In the genomic region with DNA sequence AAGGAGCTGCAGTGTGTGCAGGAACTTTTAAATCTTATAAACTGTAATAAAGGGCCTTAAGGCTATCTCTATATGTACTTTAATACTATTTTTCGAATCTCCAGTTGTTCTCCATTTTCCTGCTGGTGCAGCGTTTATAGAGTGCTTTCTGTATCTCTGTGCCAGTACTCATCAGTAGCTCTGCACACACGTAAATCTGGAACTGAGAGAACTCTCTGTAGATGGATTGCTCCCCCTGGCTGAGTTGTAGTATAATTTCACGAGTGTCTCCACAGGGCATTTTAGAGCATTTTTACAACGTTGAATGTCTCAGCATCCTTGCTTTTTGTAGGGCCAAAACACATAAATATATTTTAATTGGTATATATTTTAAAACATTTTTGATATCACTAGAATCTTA, we compare ENCODE assay signal across 9 cellular contexts.
DNase-seq lines count a peak whose midpoint lies in the region; ATAC-seq and TF ChIP-seq lines count a peak whose summit lies in the region.
"Had no signal": no experiment of that assay in that cellular context is flagged by ENCODE, and none has a peak within 500 bp of the region (broad histone marks: within the 10 kb centered on the region; RNA-seq: fewer than 3 reads in every experiment).

No MANE protein-coding gene starts in this region.

- no peak overlapping the region for H3K9ac ChIP-seq in PC-3 (ENCODE audit: low read length)

- H3K4me3 Mint-ChIP-seq in effector memory CD8-positive, alpha-beta T cell = no peak overlapping the region
- H3K4me3 Mint-ChIP-seq: dendritic cell treated with granulocyte-macrophage colony-stimulating factor and Interleukin-4, amounts not matched to agents 40 ng/mL and 50 ng/mL, for 4 days had no signal

- no peaks in the 10 kb centered on the region for H3F3A ChIP-seq in PC-3 (ENCODE audit: low read length, unreplicated experiment)

- 0 out of 2 replicates have a peak, but pooled peaks cover 3% of the 10 kb centered on the region for H3K27me3 ChIP-seq in PC-3 (ENCODE audit: low read length)
- H3K27me3 ChIP-seq in left ventricle myocardium inferior (ENCODE audit: low read depth) = no peaks in the 10 kb centered on the region

- H3K9me2 ChIP-seq in PC-3 (replicated peaks; ENCODE audit: low read length) = no peaks in the 10 kb centered on the region

- H3K27ac Mint-ChIP-seq in effector memory CD8-positive, alpha-beta T cell = no peak overlapping the region
- H3K27ac Mint-ChIP-seq: dendritic cell treated with granulocyte-macrophage colony-stimulating factor and Interleukin-4, amounts not matched to agents 40 ng/mL and 50 ng/mL, for 4 days had no signal

- CTCF ChIA-PET in PC-3 (lab: Charles Lee) = interaction anchor here (1.0 kb wide), 1 partner anchor 511 kb away, joined by 5 read pairs; no protein-coding TSS in a partner anchor

- POLR2A ChIA-PET in PC-3 (lab: Charles Lee; ENCODE audit: unreplicated experiment) = no interaction called here

- no TSS peak for BruUV-seq in PC-3 (replicated peaks; lab: Mats Ljungman, UMichigan)

- no peak overlapping the region for H2AFZ ChIP-seq in PC-3 (ENCODE audit: low read length)

- H3K9me3 Mint-ChIP-seq in effector memory CD8-positive, alpha-beta T cell = peaks cover 0 to 2% of the 10 kb centered on the region in 2 donors
- H3K9me3 Mint-ChIP-seq: dendritic cell treated with granulocyte-macrophage colony-stimulating factor and Interleukin-4, amounts not matched to agents 40 ng/mL and 50 ng/mL, for 4 days had no signal

- TF ChIP-seq CTCF in GM12874 (IDR thresholded peaks at IDR 0.05; ENCODE audit: insufficient read depth, low read depth, low read length) = 0 out of 2 replicates have a peak, but pooled peaks have one; percentile 6
- TF ChIP-seq CTCF in PC-3 (conservative IDR thresholded peaks at IDR 0.05; ENCODE audit: low read depth, low read length) = peak; percentile 39; the same call in 1 of the 2 replicates
- peak; percentile 51 for TF ChIP-seq CTCF in left ventricle myocardium inferior (IDR thresholded peaks at IDR 0.05; ENCODE audit: borderline replicate concordance)

- H3K36me3 ChIP-seq in PC-3 (ENCODE audit: low read depth, low read length) = no peaks in the 10 kb centered on the region
- H3K36me3 ChIP-seq in left ventricle myocardium inferior = no peaks in the 10 kb centered on the region

- DNase-seq in LHCN-M2 (ENCODE audit: low read depth) = peak; percentile 47
- DNase-seq in PC-3 = peak; percentile 26
- DNase-seq in left ventricle myocardium inferior = no peak
- no peak for DNase-seq in activated CD8-positive, alpha-beta memory T cell treated with anti-CD3 and anti-CD28 coated beads, Interleukin-2, amount 50 U/mL, for 4 hours
- DNase-seq in effector memory CD8-positive, alpha-beta T cell = no peak
- no peak for DNase-seq in stimulated activated naive CD4-positive, alpha-beta T cell treated with Interleukin-2 at 50 U/mL for 16 hours (lab: John Stamatoyannopoulos, UW)

- H3K4me3 ChIP-seq in PC-3 (ENCODE audit: low read length) (no peak overlapping the region), left ventricle myocardium inferior (no peak overlapping the region)

- H3K27ac ChIP-seq in PC-3 (ENCODE audit: low read length) (no peak overlapping the region), left ventricle myocardium inferior (replicated peaks) (no peak overlapping the region)

- no peaks in the 10 kb centered on the region for H3K79me2 ChIP-seq in PC-3 (ENCODE audit: low read length)

- no peaks in the 10 kb centered on the region for H3K27me3 Mint-ChIP-seq in effector memory CD8-positive, alpha-beta T cell
- H3K27me3 Mint-ChIP-seq: dendritic cell treated with granulocyte-macrophage colony-stimulating factor and Interleukin-4, amounts not matched to agents 40 ng/mL and 50 ng/mL, for 4 days had no signal

- H4K20me1 ChIP-seq in PC-3 (ENCODE audit: low read length) = no peaks in the 10 kb centered on the region

- no peaks in the 10 kb centered on the region for H3K4me1 Mint-ChIP-seq in effector memory CD8-positive, alpha-beta T cell (ENCODE audit: low read depth in 2 of 2)

- no peaks in the 10 kb centered on the region for H3K36me3 Mint-ChIP-seq in effector memory CD8-positive, alpha-beta T cell (ENCODE audit: insufficient read depth)

- H3K4me1 ChIP-seq in PC-3 (ENCODE audit: insufficient read depth, low read length) (no peaks in the 10 kb centered on the region), left ventricle myocardium inferior (no peaks in the 10 kb centered on the region)

- intact Hi-C loops in PC-3 (cut with micrococcal nuclease) (loop anchor here (5.0 kb wide), 1 partner anchor 513 kb away; no protein-coding TSS in a partner anchor), left ventricle myocardium inferior (cut with micrococcal nuclease) (no loop called here)

- H3K4me2 ChIP-seq in PC-3 (ENCODE audit: low read length) = no peak overlapping the region

- H3K9me3 ChIP-seq in PC-3 (ENCODE audit: low read length) = no peaks in the 10 kb centered on the region
- no peaks in the 10 kb centered on the region for H3K9me3 ChIP-seq in left ventricle myocardium inferior (replicated peaks)

- ATAC-seq in PC-3 (peak; percentile 57; the same call in 1 of the 2 replicates), HG02981 (IDR thresholded peaks at IDR 0.05; ENCODE audit: unreplicated experiment) (no peak)
- ATAC-seq in effector memory CD8-positive, alpha-beta T cell (replicated peaks) = no peak

Comparison
In these comparisons a context has a peak if more than half of its experiments do, and no peak if none do; other contexts are left out.
1. DNase-seq: peak in LHCN-M2 (single experiment) and PC-3 (single experiment); none in left ventricle myocardium inferior (single experiment), activated CD8-positive, alpha-beta memory T cell treated with anti-CD3 and anti-CD28 coated beads, Interleukin-2, amount 50 U/mL, for 4 hours (single experiment), effector memory CD8-positive, alpha-beta T cell (0 of 3) and stimulated activated naive CD4-positive, alpha-beta T cell treated with Interleukin-2 at 50 U/mL for 16 hours (single experiment).
2. Peak in every context shown above with its lines, with median percentiles within 50 percentile points of each other: CTCF ChIP-seq.